ENCODE assay signal across 8 cellular contexts in genomic region chr5:82277613-82277986, GRCh38. TPM values are rescaled to one million over a fixed set of nuclear protein-coding genes. Genes with fewer than 3 reads are reported as not detected.
DNase-seq lines count a peak whose midpoint lies in the region; ATAC-seq, FAIRE-seq and TF ChIP-seq lines count a peak whose summit lies in the region.

No MANE protein-coding gene starts in this region.

- no peak for FAIRE-seq in HepG2 (lab: Jason Lieb, UNC)

- H3K9ac ChIP-seq in HepG2 (ENCODE audit: insufficient read depth, low read depth, low read length): peak overlapping the region; percentile 98

- peak overlapping the region; percentile 80 for H3K4me3 ChIP-seq in A673 (ENCODE audit: low read depth, low read length, poor library complexity, severe bottlenecking)
- peak overlapping the region; percentile 74 to 90 for H3K4me3 ChIP-seq in ascending aorta
- peak overlapping the region; percentile 77 to 94 (median 83) for H3K4me3 ChIP-seq in HepG2 (replicated peaks in 1 of 3; ENCODE audit: insufficient read depth in 1 of 3, low read depth in 2 of 3, low read length in 3 of 3)
- peak overlapping the region; percentile 60 to 97 (median 77) for H3K4me3 ChIP-seq in transverse colon

- no peak for ATAC-seq in HepG2

- H4K20me1 ChIP-seq in HepG2 (ENCODE audit: insufficient read depth, low read length): no peaks in the 10 kb centered on the region; the same call in 1 of the 2 replicates

- H3K27ac ChIP-seq in A673 (ENCODE audit: low read depth, low read length, poor library complexity, severe bottlenecking): peak overlapping the region; percentile 92
- H3K27ac ChIP-seq in ascending aorta: peak overlapping the region; percentile 78
- H3K27ac ChIP-seq in HepG2 (ENCODE audit: extremely low read length, insufficient read depth, low read length): peak overlapping the region; percentile 83
- H3K27ac ChIP-seq in transverse colon: peak overlapping the region; percentile 83 to 90 (median 86)

- H3K27me3 ChIP-seq in A673 (replicated peaks; ENCODE audit: insufficient read depth, low read depth, low read length, poor library complexity) (no peaks in the 10 kb centered on the region), ascending aorta (no peaks in the 10 kb centered on the region), HepG2 (ENCODE audit: control insufficient read depth in 1 of 2, insufficient read depth in 2 of 2, low read length in 2 of 2) (no peaks in the 10 kb centered on the region; a peak in 1 of 5 replicates), transverse colon (no peaks in the 10 kb centered on the region)

- DNase-seq in A673 (ENCODE audit: low spot score) (no peak), HFFc6 (no peak), ascending aorta (ENCODE audit: low spot score in 2 of 2) (no peak), HepG2 (ENCODE audit: low spot score) (no peak), transverse colon (no peak), NOMO-1 (lab: John Stamatoyannopoulos, UW; ENCODE audit: unreplicated experiment in 2 of 2) (no peak), LoVo (ENCODE audit: low spot score) (no peak), NCI-H2227 (lab: John Stamatoyannopoulos, UW; ENCODE audit: unreplicated experiment) (no peak)

- TF ChIP-seq POLR2A in HepG2 (IDR thresholded peaks at IDR 0.05; ENCODE audit: insufficient read depth in 1 of 2, low read depth in 2 of 2, low read length in 2 of 2): no peak
- no peak for TF ChIP-seq POLR2A in transverse colon (IDR thresholded peaks at IDR 0.05)

- peaks cover 31% of the 10 kb centered on the region for H3K79me2 ChIP-seq in HepG2 (ENCODE audit: insufficient read depth, low read length)

- H3K36me3 Mint-ChIP-seq in HFFc6 (ENCODE audit: low read depth): peaks cover 45% of the 10 kb centered on the region

- TF ChIP-seq RAD21 in HepG2 (CRISPR knock-in tag; IDR thresholded peaks at IDR 0.05): no peak

- no peak for TF ChIP-seq EP300 in HepG2 (IDR thresholded peaks at IDR 0.05; ENCODE audit: low read depth in 2 of 2, low read length in 2 of 2)
- TF ChIP-seq EP300 in HepG2 (CRISPR knock-in tag; IDR thresholded peaks at IDR 0.05; ENCODE audit: borderline replicate concordance): no peak
- TF ChIP-seq EP300 in transverse colon (IDR thresholded peaks at IDR 0.05; ENCODE audit: low read depth): no peak

- H3K9me3 ChIP-seq in A673 (ENCODE audit: low read depth, low read length, poor library complexity, severe bottlenecking) (no peaks in the 10 kb centered on the region), ascending aorta (no peaks in the 10 kb centered on the region), HepG2 (ENCODE audit: low read length) (no peaks in the 10 kb centered on the region), transverse colon (no peaks in the 10 kb centered on the region)

- CTCF ChIA-PET in A673 (lab: Charles Lee): interaction anchor here (0.5 kb wide), 1 partner anchor 20 kb away, joined by 5 read pairs; no protein-coding TSS in a partner anchor
- CTCF ChIA-PET in HepG2 (lab: Yijun Ruan, JAX; ENCODE audit: low intra/inter-chr PET ratio, low total read pairs): no interaction called here

- in situ Hi-C loops in HepG2 (cut with HindIII; ENCODE audit: extremely low pct_ligation_motif_present, low pct_unique_long_range_greater_than_20kb): no loop called here
- in situ Hi-C loops in transverse colon (cut with MboI; ENCODE audit: low pct_ligation_motif_present in 1 of 4, low pct_unique_long_range_greater_than_20kb in 1 of 4, low sequenced_read_pairs in 3 of 4): no loop called here

- H3K27me3 Mint-ChIP-seq in HFFc6 (ENCODE audit: insufficient read depth): peaks cover 5% of the 10 kb centered on the region

- H3K4me1 Mint-ChIP-seq in HFFc6 (ENCODE audit: low read depth): peaks cover 27% of the 10 kb centered on the region

- no peaks in the 10 kb centered on the region for H3K9me3 Mint-ChIP-seq in HFFc6

- H3K4me3 Mint-ChIP-seq in HFFc6: peak overlapping the region; percentile 98

- TF ChIP-seq CTCF in A673 (conservative IDR thresholded peaks at IDR 0.05; ENCODE audit: low read depth, low read length) (no peak), HFFc6 (IDR thresholded peaks at IDR 0.05) (no peak), ascending aorta (IDR thresholded peaks at IDR 0.05) (no peak), HepG2 (CRISPR knock-in tag; IDR thresholded peaks at IDR 0.05) (no peak), transverse colon (IDR thresholded peaks at IDR 0.05) (no peak)

- H3K4me2 ChIP-seq in HepG2 (ENCODE audit: low read depth, low read length): peak overlapping the region; percentile 85

- H2AFZ ChIP-seq in HepG2 (ENCODE audit: low read length): no peak overlapping the region

- WGBS in HepG2 (ENCODE audit: low lambda C conversion rate): 2% methylated on average over 15 of the region's 15 CpGs
- 1% methylated on average over 9 to 15 of the region's 15 CpGs for WGBS in transverse colon (ENCODE audit: low coverage in 1 of 2), 2 donors

- H3K4me1 ChIP-seq in A673 (ENCODE audit: insufficient read depth, low read length, poor library complexity, severe bottlenecking): peaks cover 5% of the 10 kb centered on the region
- peaks cover 0 to 19% of the 10 kb centered on the region in 2 donors for H3K4me1 ChIP-seq in ascending aorta
- peaks cover 42% of the 10 kb centered on the region for H3K4me1 ChIP-seq in HepG2 (ENCODE audit: insufficient read depth, low read length)
- peaks cover 0 to 24% (median 9%) of the 10 kb centered on the region in 4 donors for H3K4me1 ChIP-seq in transverse colon

- intact Hi-C loops in A673 (cut with micrococcal nuclease; ENCODE audit: unreplicated experiment) (no loop called here), ascending aorta (cut with DNase I) (no loop called here), HepG2 (cut with micrococcal nuclease; ENCODE audit: unreplicated experiment) (no loop called here), transverse colon (cut with DNase I; ENCODE audit: low total_unique reads) (no loop called here)

- peak overlapping the region; percentile 99 for H3K27ac Mint-ChIP-seq in HFFc6

- H3K36me3 ChIP-seq in A673 (ENCODE audit: insufficient read depth, low read length, poor library complexity, severe bottlenecking) (peaks cover 39% of the 10 kb centered on the region), ascending aorta (peaks cover 32 to 35% of the 10 kb centered on the region in 2 donors), HepG2 (replicated peaks in 1 of 2; ENCODE audit: control insufficient read depth in 1 of 2, insufficient read depth in 2 of 2, low read length in 2 of 2) (peaks cover 11 to 23% of the 10 kb centered on the region in 2 experiments), transverse colon (peaks cover 0 to 22% (median 10%) of the 10 kb centered on the region in 4 donors)

- BruUV-seq in A673 (replicated peaks; lab: Mats Ljungman, UMichigan) (no TSS peak), HepG2 (replicated peaks; lab: Mats Ljungman, UMichigan) (no TSS peak)

- POLR2A ChIA-PET in A673 (lab: Charles Lee; ENCODE audit: low non-redundant PET): no interaction called here
- POLR2A ChIA-PET in HepG2 (lab: Yijun Ruan, JAX): interaction anchor here (1.0 to 2.4 kb wide), 5 partner anchors 9 to 1286 kb away, joined by 3 to 12 read pairs (median 5); partner anchors contain the start of gene ATG10

TF ChIP-seq in HepG2, 621 proteins besides CTCF, POLR2A, EP300 and RAD21 (continues in another document):
- TF ChIP-seq TEAD2 (CRISPR knock-in tag; IDR thresholded peaks at IDR 0.05): no peak
- no peak for TF ChIP-seq DRAP1 (CRISPR knock-in tag; IDR thresholded peaks at IDR 0.05)
- TF ChIP-seq, protein P1, sequence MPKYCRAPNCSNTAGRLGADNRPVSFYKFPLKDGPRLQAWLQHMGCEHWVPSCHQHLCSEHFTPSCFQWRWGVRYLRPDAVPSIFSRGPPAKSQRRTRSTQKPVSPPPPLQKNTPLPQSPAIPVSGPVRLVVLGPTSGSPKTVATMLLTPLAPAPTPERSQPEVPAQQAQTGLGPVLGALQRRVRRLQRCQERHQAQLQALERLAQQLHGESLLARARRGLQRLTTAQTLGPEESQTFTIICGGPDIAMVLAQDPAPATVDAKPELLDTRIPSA (CRISPR knock-in tag; IDR thresholded peaks at IDR 0.05; ENCODE audit: borderline replicate concordance): 0 out of 2 replicates have a peak, but pooled peaks have one; percentile 7

RNA-seq across cellular contexts. Expression of gene RPS23, which starts 0.6 kb away (rescaled TPM):
- total RNA-seq in A673 (2021) (1,953 and 1,982 TPM in 2 replicates), ascending aorta (1,118 TPM), HepG2 (2016; rRNA removed; fragmentation: Illumina TruSeq; extraction: Trizol) (3,088 and 3,780 TPM in 2 replicates), transverse colon (1,000 to 10,000 TPM in 2 of 4 donors, 100 to 1,000 TPM in 2; 482 to 1,766 (median 1,102) TPM)
- total RNA-seq in HFFc6 (2021; fragmentation: NEBNext Ultra II Directional; extraction: Animal tissue kit (Norgen Biotek cat#: 25700)): 1,000 to 10,000 TPM; 1,416 to 1,929 (median 1,647) TPM
- 5,231 and 5,883 TPM in 2 replicates for total RNA-seq in HepG2 (2016; cell fraction: cytosol; rRNA removed; fragmentation: Illumina TruSeq; extraction: Trizol; ENCODE audit: low read depth)
- 3,142 and 4,044 TPM in 2 replicates for total RNA-seq in HepG2 (2016; cell fraction: insoluble cytoplasmic fraction; rRNA removed; fragmentation: Illumina TruSeq; extraction: Trizol)
- 8,636 and 8,714 TPM in 2 replicates for total RNA-seq in HepG2 (2016; cell fraction: membrane; rRNA removed; fragmentation: Illumina TruSeq; extraction: Trizol)
- 1,034 and 1,123 TPM in 2 replicates for total RNA-seq in HepG2 (2016; cell fraction: nucleus; rRNA removed; fragmentation: Illumina TruSeq; extraction: Trizol)
- 2,494 and 3,235 TPM in 2 replicates for polyA plus RNA-seq in HepG2 (2011; rRNA removed)
- polyA plus RNA-seq in HepG2 (2011; cell fraction: cytosol; rRNA removed): 5,279 and 7,061 TPM in 2 replicates
- polyA plus RNA-seq in HepG2 (2011; cell fraction: nucleus; rRNA removed): 1,101 and 1,582 TPM in 2 replicates
- 4,860 and 5,270 TPM in 2 replicates for polyA plus RNA-seq in HepG2 (2012)
- polyA plus RNA-seq in HepG2 (2016; cell fraction: cytosol; fragmentation: Illumina TruSeq; extraction: Trizol; ENCODE audit: low read depth): 6,710 and 7,365 TPM in 2 replicates
- 3,899 and 4,251 TPM in 2 replicates for polyA plus RNA-seq in HepG2 (2016; cell fraction: insoluble cytoplasmic fraction; fragmentation: Illumina TruSeq; extraction: Trizol; ENCODE audit: low read depth)
- 8,662 and 8,713 TPM in 2 replicates for polyA plus RNA-seq in HepG2 (2016; cell fraction: membrane; fragmentation: Illumina TruSeq; extraction: Trizol; ENCODE audit: low read depth)
- 1,932 and 2,053 TPM in 2 replicates for polyA plus RNA-seq in HepG2 (2016; cell fraction: nucleus; fragmentation: Illumina TruSeq; extraction: Trizol; ENCODE audit: insufficient read depth, low read depth)
- polyA minus RNA-seq in HepG2 (2011; rRNA and poly(A)+ RNA removed; ENCODE audit: low replicate concordance): 223 and 384 TPM in 2 replicates
- polyA minus RNA-seq in HepG2 (2011; cell fraction: cytosol; rRNA and poly(A)+ RNA removed): 832 and 989 TPM in 2 replicates
- polyA minus RNA-seq in HepG2 (2011; cell fraction: nucleus; rRNA and poly(A)+ RNA removed): 229 and 360 TPM in 2 replicates
